In genomic region chr19:2451138-2451537, GRCh38 we compare ENCODE assay signal across 27 cellular contexts.
"Had no signal": no experiment of that assay in that cellular context is flagged by ENCODE, and none has a peak within 500 bp of the region (broad histone marks: within the 10 kb centered on the region; RNA-seq: fewer than 3 reads in every experiment).

No MANE protein-coding gene starts in this region.

- DNase-seq: dermis blood vessel endothelial cell; effector memory CD8-positive, alpha-beta T cell; erythroblast; foreskin fibroblast; heart right ventricle; hippocampal formation; left cardiac atrium; left lung; mesenchymal stem cell; mucosa of descending colon; naive B cell; nucleus accumbens; psoas muscle; spleen; stimulated activated CD4-positive, alpha-beta T cell treated with anti-CD3 and anti-CD28 coated beads, Interleukin-4, amount 100 ng/mL, for 4 hours; stimulated activated naive B cell treated with anti-CD40 and anti-IgM and Interleukin-4, amounts not matched to agents 10 μg/mL and 1 μg/mL and 100 μg/mL, for 72 hours; transverse colon had no signal

- H3K27me3 ChIP-seq: gastroesophageal sphincter, heart right ventricle, left lung, neural progenitor cell, ovary, spleen, transverse colon, vagina had no signal

- ATAC-seq: effector memory CD8-positive, alpha-beta T cell; gastroesophageal sphincter; heart right ventricle; left cardiac atrium; left lung; mucosa of descending colon; natural killer cell treated with Interleukin-12 subunit alpha and Interleukin-12 subunit beta and Interleukin-15 and Interleukin-18, amount 100 ng/mL, for 72 hours; psoas muscle; right cardiac atrium; stimulated activated naive B cell treated with anti-CD40 and anti-IgM and Interleukin-4, amounts not matched to agents 10 μg/mL and 1 μg/mL and 100 μg/mL, for 72 hours had no signal

- H3K27me3 Mint-ChIP-seq: effector memory CD8-positive, alpha-beta T cell; naive B cell; natural killer cell treated with Interleukin-12 subunit alpha and Interleukin-12 subunit beta and Interleukin-15 and Interleukin-18, amount 100 ng/mL, for 72 hours; stimulated activated naive B cell treated with anti-CD40 and anti-IgM and Interleukin-4, amounts not matched to agents 10 μg/mL and 1 μg/mL and 100 μg/mL, for 72 hours; stimulated activated naive CD8-positive, alpha-beta T cell treated with anti-CD3 and anti-CD28 coated beads, Interleukin-15, Interleukin-2, amounts not matched to agents 100 ng/mL and 50 ng/mL, for 24 hours had no signal

- H3K4me3 Mint-ChIP-seq: effector memory CD8-positive, alpha-beta T cell; mesothelial cell of epicardium; natural killer cell treated with Interleukin-12 subunit alpha and Interleukin-12 subunit beta and Interleukin-15 and Interleukin-18, amount 100 ng/mL, for 72 hours; neural progenitor cell; stimulated activated naive B cell treated with anti-CD40 and anti-IgM and Interleukin-4, amounts not matched to agents 10 μg/mL and 1 μg/mL and 100 μg/mL, for 72 hours; stimulated activated naive CD8-positive, alpha-beta T cell treated with anti-CD3 and anti-CD28 coated beads, Interleukin-15, Interleukin-2, amounts not matched to agents 100 ng/mL and 50 ng/mL, for 24 hours had no signal

- H3K27ac ChIP-seq: coronary artery, gastroesophageal sphincter, heart right ventricle, left lung, neural progenitor cell, ovary, psoas muscle, skin epidermis, spleen, transverse colon, vagina had no signal

- H3K9ac ChIP-seq: neural progenitor cell had no signal

- H3K4me3 ChIP-seq: coronary artery, gastroesophageal sphincter, heart right ventricle, left lung, mucosa of descending colon, neural progenitor cell, ovary, psoas muscle, skin epidermis, spleen, transverse colon, vagina had no signal

- H3K36me3 ChIP-seq: neural progenitor cell, ovary, transverse colon, vagina had no signal

- H3K4me2 ChIP-seq: neural progenitor cell had no signal

- H2AFZ ChIP-seq: neural progenitor cell had no signal

- H3K9me3 Mint-ChIP-seq: effector memory CD8-positive, alpha-beta T cell; mesothelial cell of epicardium; naive B cell; natural killer cell treated with Interleukin-12 subunit alpha and Interleukin-12 subunit beta and Interleukin-15 and Interleukin-18, amount 100 ng/mL, for 72 hours; neural progenitor cell; stimulated activated naive B cell treated with anti-CD40 and anti-IgM and Interleukin-4, amounts not matched to agents 10 μg/mL and 1 μg/mL and 100 μg/mL, for 72 hours; stimulated activated naive CD8-positive, alpha-beta T cell treated with anti-CD3 and anti-CD28 coated beads, Interleukin-15, Interleukin-2, amounts not matched to agents 100 ng/mL and 50 ng/mL, for 24 hours had no signal

- H3K36me3 Mint-ChIP-seq: naive B cell; natural killer cell treated with Interleukin-12 subunit alpha and Interleukin-12 subunit beta and Interleukin-15 and Interleukin-18, amount 100 ng/mL, for 72 hours had no signal

- H3K27ac Mint-ChIP-seq: effector memory CD8-positive, alpha-beta T cell; mesothelial cell of epicardium; natural killer cell treated with Interleukin-12 subunit alpha and Interleukin-12 subunit beta and Interleukin-15 and Interleukin-18, amount 100 ng/mL, for 72 hours; neural progenitor cell; stimulated activated naive B cell treated with anti-CD40 and anti-IgM and Interleukin-4, amounts not matched to agents 10 μg/mL and 1 μg/mL and 100 μg/mL, for 72 hours; stimulated activated naive CD8-positive, alpha-beta T cell treated with anti-CD3 and anti-CD28 coated beads, Interleukin-15, Interleukin-2, amounts not matched to agents 100 ng/mL and 50 ng/mL, for 24 hours had no signal

- H3K9me3 ChIP-seq: gastroesophageal sphincter, heart right ventricle, left lung, mucosa of descending colon, ovary, psoas muscle, spleen, transverse colon, vagina had no signal
